ENCODE assay signal across 1 cellular context in the genomic region with DNA sequence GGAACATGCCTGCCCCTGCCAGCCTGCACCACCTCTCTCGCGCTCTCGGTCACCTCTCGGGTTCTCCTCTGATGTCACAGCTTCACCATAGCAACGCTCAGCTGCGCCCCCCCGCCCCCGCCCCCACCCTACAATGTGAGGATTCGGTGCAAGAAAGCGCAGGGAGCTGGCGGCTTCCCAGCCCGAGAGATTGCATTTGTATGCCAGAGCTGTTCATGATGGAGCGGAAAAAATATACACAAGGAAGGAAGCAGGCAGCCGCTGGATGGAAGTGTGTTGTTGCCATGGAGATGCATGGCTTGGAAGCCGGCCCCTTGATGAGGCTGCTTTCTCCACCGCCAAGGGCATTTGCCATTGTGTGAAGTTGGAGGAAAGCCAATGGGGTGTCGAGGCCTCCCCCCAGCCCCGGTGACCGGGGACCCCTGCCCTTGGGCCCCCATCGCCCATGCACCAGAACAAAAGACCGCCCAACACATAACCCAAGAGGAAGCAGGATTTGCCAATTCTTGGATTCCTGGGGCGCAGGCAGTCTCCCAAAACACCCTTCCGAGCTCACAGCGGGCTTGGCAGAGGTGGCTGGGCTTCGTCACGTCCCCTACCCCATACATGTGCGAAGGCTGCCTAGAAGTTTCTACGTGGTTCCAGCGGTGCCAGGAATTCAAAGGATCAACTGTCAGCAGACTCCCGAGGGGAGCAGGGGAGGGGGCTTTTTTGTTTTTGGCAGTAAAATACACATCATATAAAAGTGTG.
TF ChIP-seq lines count a peak whose summit lies in the region.

No MANE protein-coding gene starts in this region.

TF ChIP-seq in K562, 482 proteins besides CTCF, POLR2A, EP300 and RAD21:
- TF ChIP-seq RFX1 (IDR thresholded peaks at IDR 0.05) (peak; percentile 55), SAFB (IDR thresholded peaks at IDR 0.05; ENCODE audit: borderline replicate concordance, low read depth, low read length) (no peak), POLR2G (IDR thresholded peaks at IDR 0.05; ENCODE audit: low read depth, low read length) (peak; percentile 34)
TF ChIP-seq in K562: peak in this region for 2.
